19 cellular contexts compared by ENCODE assay signal in genomic region chr9:98295824-98296223, GRCh38. TPM values are rescaled to one million over a fixed set of nuclear protein-coding genes. Genes with fewer than 3 reads are reported as not detected.
DNase-seq lines count a peak whose midpoint lies in the region; ATAC-seq and TF ChIP-seq lines count a peak whose summit lies in the region.
"Had no signal": no experiment of that assay in that cellular context is flagged by ENCODE, and none has a peak within 500 bp of the region (broad histone marks: within the 10 kb centered on the region; RNA-seq: fewer than 3 reads in every experiment).

No MANE protein-coding gene starts in this region.

- H3K4me2 ChIP-seq in neural progenitor cell = no peak overlapping the region
- H3K4me2 ChIP-seq: A549; BLaER1 treated with 17β-estradiol and CSF1 and Interleukin-3, amounts not matched to agents 10 nM and 100 nM had no signal

- H3K9me3 Mint-ChIP-seq in chondrocyte (ENCODE audit: low read depth) (no peaks in the 10 kb centered on the region), neural progenitor cell (no peaks in the 10 kb centered on the region)
- H3K9me3 Mint-ChIP-seq: CD4-positive, alpha-beta T cell; CD8-positive, alpha-beta T cell had no signal

- H3F3A ChIP-seq in neural progenitor cell (ENCODE audit: low read depth) = no peaks in the 10 kb centered on the region

- no peak overlapping the region for H3K4me3 ChIP-seq in neural progenitor cell
- H3K4me3 ChIP-seq: A549; BLaER1 treated with 17β-estradiol and CSF1 and Interleukin-3, amounts not matched to agents 10 nM and 100 nM had no signal

- H3K27ac Mint-ChIP-seq in chondrocyte (ENCODE audit: unreplicated experiment) (no peak overlapping the region), neural progenitor cell (no peak overlapping the region)
- H3K27ac Mint-ChIP-seq: B cell; CD4-positive, alpha-beta T cell; CD8-positive, alpha-beta T cell had no signal

- H4K20me1 ChIP-seq in neural progenitor cell (ENCODE audit: low read depth) = no peaks in the 10 kb centered on the region
- H4K20me1 ChIP-seq: BLaER1 treated with 17β-estradiol and CSF1 and Interleukin-3, amounts not matched to agents 10 nM and 100 nM had no signal

- H2AFZ ChIP-seq in neural progenitor cell (replicated peaks) = peak overlapping the region; percentile 54

- DNase-seq in cardiac septum (ENCODE audit: low spot score) (peak; percentile 39), Right ventricle myocardium superior (no peak), chondrocyte (ENCODE audit: low spot score) (peak; percentile 26), neural progenitor cell (ENCODE audit: low spot score) (no peak), Kasumi-1 (lab: John Stamatoyannopoulos, UW) (no peak), NCI-H774 (lab: John Stamatoyannopoulos, UW) (no peak)
- DNase-seq: AML-193; Caco-2; Calu3; CD4-positive, alpha-beta T cell; CD8-positive, alpha-beta T cell; DMS79 treated with DMSO at 0.1 percent for 48 hours; GF-D8 had no signal

- intact Hi-C loops in cardiac septum (cut with DNase I) (no loop called here), Right ventricle myocardium superior (cut with DNase I) (no loop called here)

- H3K4me1 Mint-ChIP-seq in chondrocyte (ENCODE audit: low read depth) = no peaks in the 10 kb centered on the region
- peaks cover under 1% of the 10 kb centered on the region for H3K4me1 Mint-ChIP-seq in neural progenitor cell
- H3K4me1 Mint-ChIP-seq: B cell had no signal

- H3K79me2 ChIP-seq in neural progenitor cell (ENCODE audit: low read depth) = no peaks in the 10 kb centered on the region

- H3K4me3 Mint-ChIP-seq in chondrocyte (ENCODE audit: unreplicated experiment) (no peak overlapping the region), neural progenitor cell (no peak overlapping the region)
- H3K4me3 Mint-ChIP-seq: B cell; CD4-positive, alpha-beta T cell; CD8-positive, alpha-beta T cell had no signal

- TF ChIP-seq CTCF in chondrocyte (IDR thresholded peaks at IDR 0.05) (no peak), neural progenitor cell (IDR thresholded peaks at IDR 0.05) (no peak)

- no peaks in the 10 kb centered on the region for H3K36me3 ChIP-seq in neural progenitor cell
- H3K36me3 ChIP-seq: BLaER1 treated with 17β-estradiol and CSF1 and Interleukin-3, amounts not matched to agents 10 nM and 100 nM had no signal

- H3K27me3 Mint-ChIP-seq in chondrocyte (ENCODE audit: low read depth) (peaks cover 36% of the 10 kb centered on the region), neural progenitor cell (ENCODE audit: insufficient read depth, low read depth) (peaks cover 4% of the 10 kb centered on the region)

- H3K4me1 ChIP-seq in neural progenitor cell = no peaks in the 10 kb centered on the region
- H3K4me1 ChIP-seq: A549; BLaER1 treated with 17β-estradiol and CSF1 and Interleukin-3, amounts not matched to agents 10 nM and 100 nM; Caco-2 had no signal

- H3K27me3 ChIP-seq in neural progenitor cell = no peaks in the 10 kb centered on the region
- H3K27me3 ChIP-seq: BLaER1 treated with 17β-estradiol and CSF1 and Interleukin-3, amounts not matched to agents 10 nM and 100 nM had no signal

- no peak overlapping the region for H3K27ac ChIP-seq in neural progenitor cell
- H3K27ac ChIP-seq: 22Rv1; A549; BLaER1 treated with 17β-estradiol and CSF1 and Interleukin-3, amounts not matched to agents 10 nM and 100 nM; C4-2B had no signal

- no peak for ATAC-seq in Right ventricle myocardium superior (ENCODE audit: poor library complexity)
- ATAC-seq in HG02763 (IDR thresholded peaks at IDR 0.05; ENCODE audit: unreplicated experiment) = no peak
- ATAC-seq: A549; CD8-positive, alpha-beta T cell had no signal

- H3K9me3 ChIP-seq in neural progenitor cell (ENCODE audit: low read depth) = no peaks in the 10 kb centered on the region
- H3K9me3 ChIP-seq: A549; BLaER1 treated with 17β-estradiol and CSF1 and Interleukin-3, amounts not matched to agents 10 nM and 100 nM; Caco-2 had no signal

- no peaks in the 10 kb centered on the region for H3K36me3 Mint-ChIP-seq in chondrocyte (ENCODE audit: low read depth)
- no peaks in the 10 kb centered on the region for H3K36me3 Mint-ChIP-seq in neural progenitor cell
- H3K36me3 Mint-ChIP-seq: CD8-positive, alpha-beta T cell had no signal

- H3K9ac ChIP-seq in neural progenitor cell = no peak overlapping the region
- H3K9ac ChIP-seq: BLaER1 treated with 17β-estradiol and CSF1 and Interleukin-3, amounts not matched to agents 10 nM and 100 nM had no signal

RNA-seq across cellular contexts. Expression of gene TBC1D2, which starts 40.4 kb away (rescaled TPM):
- total RNA-seq in cardiac septum (2.0 TPM), Right ventricle myocardium superior (2.0 TPM), chondrocyte (24.3 to 30.8 TPM (median 24.5 TPM) in 3 replicates), neural progenitor cell (ENCODE audit: low replicate concordance) (0.41 and 1.3 TPM in 2 replicates)

Comparison
In these comparisons a context has a peak if more than half of its experiments do, and no peak if none do; other contexts are left out.
1. DNase-seq: peak in cardiac septum (single experiment) and chondrocyte (single experiment); none in Right ventricle myocardium superior (single experiment), neural progenitor cell (single experiment), Kasumi-1 (0 of 2) and NCI-H774 (single experiment).